ENCODE assay signal across 3 cellular contexts in the genomic region with DNA sequence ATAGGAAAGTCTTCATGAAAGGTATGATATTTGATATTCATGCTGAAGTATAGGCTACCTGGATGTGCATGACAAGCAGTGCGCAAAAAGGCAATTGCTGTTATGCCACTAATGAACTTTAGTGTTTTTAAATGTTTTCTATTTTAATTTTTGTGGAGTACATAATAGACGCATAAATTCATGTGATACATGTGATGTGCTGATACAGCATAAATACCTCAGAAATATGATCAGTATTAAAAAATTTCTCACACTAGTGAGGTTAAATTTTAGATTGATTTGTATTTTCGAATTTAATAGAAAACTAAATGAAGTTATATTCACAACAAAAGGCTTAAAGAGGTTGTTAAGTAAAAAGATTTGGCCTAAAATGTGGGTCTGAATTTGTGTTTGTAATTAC.
A peak's percentile ranks its signal among the peaks of the same experiment; 100 is the strongest.
TF ChIP-seq lines count a peak whose summit lies in the region.

No MANE protein-coding gene starts in this region.

TF ChIP-seq in A549, 52 proteins besides CTCF, POLR2A, EP300 and RAD21:
- TF ChIP-seq MAFK (IDR thresholded peaks at IDR 0.05; ENCODE audit: partially characterized antibody), result peak; percentile 72
- TF ChIP-seq, protein P1, sequence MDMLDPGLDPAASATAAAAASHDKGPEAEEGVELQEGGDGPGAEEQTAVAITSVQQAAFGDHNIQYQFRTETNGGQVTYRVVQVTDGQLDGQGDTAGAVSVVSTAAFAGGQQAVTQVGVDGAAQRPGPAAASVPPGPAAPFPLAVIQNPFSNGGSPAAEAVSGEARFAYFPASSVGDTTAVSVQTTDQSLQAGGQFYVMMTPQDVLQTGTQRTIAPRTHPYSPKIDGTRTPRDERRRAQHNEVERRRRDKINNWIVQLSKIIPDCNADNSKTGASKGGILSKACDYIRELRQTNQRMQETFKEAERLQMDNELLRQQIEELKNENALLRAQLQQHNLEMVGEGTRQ (IDR thresholded peaks at IDR 0.05), result no peak

TF ChIP-seq in IMR-90, 13 proteins besides CTCF, POLR2A, EP300 and RAD21:
- TF ChIP-seq MAFK (IDR thresholded peaks at IDR 0.05; ENCODE audit: low read depth, low read length), result peak; percentile 85
- TF ChIP-seq MAZ (IDR thresholded peaks at IDR 0.05; ENCODE audit: borderline replicate concordance, low read depth, low read length), result no peak

TF ChIP-seq in neural cell, 6 proteins besides CTCF, POLR2A, EP300 and RAD21:
- TF ChIP-seq REST (IDR thresholded peaks at IDR 0.05; ENCODE audit: borderline replicate concordance) (no peak), EZH2 (IDR thresholded peaks at IDR 0.05; ENCODE audit: borderline replicate concordance, insufficient read depth, low read length, poor library complexity, severe bottlenecking) (no peak), TAF1 (IDR thresholded peaks at IDR 0.05; ENCODE audit: low read depth) (no peak), SMC3 (conservative IDR thresholded peaks at IDR 0.05; ENCODE audit: poor library complexity) (no peak), MXI1 (conservative IDR thresholded peaks at IDR 0.05; ENCODE audit: poor library complexity, severe bottlenecking) (no peak)
TF ChIP-seq in neural cell: peak in this region for 0.
